Comparison of ENCODE assay signal across 11 cellular contexts in genomic region chr22:46088541-46089311, GRCh38.
A peak's percentile ranks its signal among the peaks of the same experiment; 100 is the strongest.
DNase-seq lines count a peak whose midpoint lies in the region; ATAC-seq and TF ChIP-seq lines count a peak whose summit lies in the region.
"Had no signal": no experiment of that assay in that cellular context is flagged by ENCODE, and none has a peak within 500 bp of the region (broad histone marks: within the 10 kb centered on the region; RNA-seq: fewer than 3 reads in every experiment).

No MANE protein-coding gene starts in this region.

- dilution Hi-C loops in mammary epithelial cell (cut with HindIII; ENCODE audit: low sequenced_read_pairs), result no loop called here

- 2% methylated on average over 13 of the region's 25 CpGs for WGBS in mammary epithelial cell (ENCODE audit: low coverage, missing lambda C conversion rate)

- TF ChIP-seq CTCF in mammary epithelial cell (conservative IDR thresholded peaks at IDR 0.05 in 1 of 2, IDR thresholded peaks at IDR 0.05 in 1 of 2; ENCODE audit: extremely low read depth in 1 of 2, insufficient read depth in 1 of 2, low read depth in 1 of 2, low read length in 2 of 2) (no peak), progenitor cell of endocrine pancreas (IDR thresholded peaks at IDR 0.05; ENCODE audit: unreplicated experiment) (no peak)

- H3K36me3 ChIP-seq in mammary epithelial cell (ENCODE audit: insufficient read depth, low read length), result peaks cover 26% of the 10 kb centered on the region

- H3K27me3 Mint-ChIP-seq in progenitor cell of endocrine pancreas, result peaks cover 33% of the 10 kb centered on the region
- H3K27me3 Mint-ChIP-seq: activated CD4-positive, alpha-beta memory T cell treated with anti-CD3 and anti-CD28 coated beads, Interleukin-2, amount 10 ng/mL, durations not matched to agents 7 days and 5 days had no signal

- H3K27me3 ChIP-seq in mammary epithelial cell (ENCODE audit: insufficient read depth, low read length), result no peaks in the 10 kb centered on the region

- H3K4me1 ChIP-seq in mammary epithelial cell (ENCODE audit: insufficient read depth, low read length), result peaks cover 92% of the 10 kb centered on the region

- H3K4me3 Mint-ChIP-seq in progenitor cell of endocrine pancreas (ENCODE audit: low read depth), result no peak overlapping the region
- H3K4me3 Mint-ChIP-seq: activated CD4-positive, alpha-beta memory T cell treated with anti-CD3 and anti-CD28 coated beads, Interleukin-2, amount 10 ng/mL, durations not matched to agents 7 days and 5 days had no signal

- no peak overlapping the region for H2AFZ ChIP-seq in mammary epithelial cell (ENCODE audit: low read depth, low read length)

- H3K4me1 Mint-ChIP-seq in progenitor cell of endocrine pancreas (ENCODE audit: low read depth), result no peaks in the 10 kb centered on the region

- no peaks in the 10 kb centered on the region for H3K36me3 Mint-ChIP-seq in progenitor cell of endocrine pancreas (ENCODE audit: insufficient read depth)

- DNase-seq in GM04504 (ENCODE audit: low read depth) (peak; percentile 75), mammary epithelial cell (peak; percentile 82), iris pigment epithelial cell (ENCODE audit: low read depth) (peak; percentile 75), NCI-H1092 (lab: John Stamatoyannopoulos, UW) (no peak), progenitor cell of endocrine pancreas (ENCODE audit: low spot score, unreplicated experiment) (no peak)
- DNase-seq: activated CD4-positive, alpha-beta memory T cell treated with anti-CD3 and anti-CD28 coated beads, Interleukin-2, amount 10 ng/mL, durations not matched to agents 7 days and 5 days; DMS153 had no signal

- CTCF ChIA-PET in mammary epithelial cell (lab: Charles Lee; ENCODE audit: low non-redundant PET), result interaction anchor here (0.8 kb wide), 1 partner anchor 82 kb away, joined by 3 read pairs; no protein-coding TSS in a partner anchor

- peak overlapping the region; percentile 77 for H3K9ac ChIP-seq in mammary epithelial cell (ENCODE audit: insufficient read depth, low read length)

- H3K9me3 Mint-ChIP-seq in progenitor cell of endocrine pancreas (ENCODE audit: low read depth), result no peaks in the 10 kb centered on the region
- H3K9me3 Mint-ChIP-seq: activated CD4-positive, alpha-beta memory T cell treated with anti-CD3 and anti-CD28 coated beads, Interleukin-2, amount 10 ng/mL, durations not matched to agents 7 days and 5 days had no signal

- H3K4me2 ChIP-seq in mammary epithelial cell (ENCODE audit: insufficient read depth, low read depth, low read length), result peak overlapping the region; percentile 97

- peak overlapping the region; percentile 79 for H3K27ac ChIP-seq in mammary epithelial cell (ENCODE audit: insufficient read depth, low read depth, low read length)
- H3K27ac ChIP-seq in skin epidermis, result peak overlapping the region in 20 of 21 experiments; percentile 80 to 100 (median 98)
- H3K27ac ChIP-seq: HL-60 had no signal

- H3K79me2 ChIP-seq in mammary epithelial cell (ENCODE audit: insufficient read depth, low read length), result peaks cover 100% of the 10 kb centered on the region

- peaks cover 3% of the 10 kb centered on the region for H4K20me1 ChIP-seq in mammary epithelial cell (ENCODE audit: insufficient read depth, low read length)

- H3K4me3 ChIP-seq in mammary epithelial cell (replicated peaks in 1 of 3; ENCODE audit: insufficient read depth in 1 of 3, low read depth in 2 of 3, low read length in 3 of 3) (peak overlapping the region in 2 of 3 experiments; percentile 37 to 95), skin epidermis (peak overlapping the region; percentile 5 to 44 (median 33))

- ATAC-seq in GM21423 (IDR thresholded peaks at IDR 0.05; ENCODE audit: unreplicated experiment) (no peak), HG03039 (IDR thresholded peaks at IDR 0.05; ENCODE audit: unreplicated experiment) (no peak)

- in situ Hi-C loops in mammary epithelial cell (cut with MboI; ENCODE audit: low sequenced_read_pairs in 2 of 2), result no loop called here

- no peak overlapping the region for H3K27ac Mint-ChIP-seq in progenitor cell of endocrine pancreas
- H3K27ac Mint-ChIP-seq: activated CD4-positive, alpha-beta memory T cell treated with anti-CD3 and anti-CD28 coated beads, Interleukin-2, amount 10 ng/mL, durations not matched to agents 7 days and 5 days had no signal

- intact Hi-C loops in mammary epithelial cell (cut with micrococcal nuclease), result loop anchor here (1.0 kb wide), 1 partner anchor 18 kb away; no protein-coding TSS in a partner anchor

- BruUV-seq in mammary epithelial cell (replicated peaks; lab: Mats Ljungman, UMichigan), result no TSS peak

- H3K9me3 ChIP-seq in mammary epithelial cell (replicated peaks; ENCODE audit: insufficient read depth, low read length), result no peaks in the 10 kb centered on the region

Comparison
In these comparisons a context has a peak if more than half of its experiments do, and no peak if none do; other contexts are left out.
1. DNase-seq: peak in GM04504 (single experiment), mammary epithelial cell (single experiment) and iris pigment epithelial cell (single experiment); none in NCI-H1092 (single experiment) and progenitor cell of endocrine pancreas (single experiment).